17 cellular contexts compared by ENCODE assay signal in genomic region chr18:7846315-7846714, GRCh38.
"Had no signal": no experiment of that assay in that cellular context is flagged by ENCODE, and none has a peak within 500 bp of the region (broad histone marks: within the 10 kb centered on the region; RNA-seq: fewer than 3 reads in every experiment).

No MANE protein-coding gene starts in this region.

- H3K4me3 Mint-ChIP-seq: naive thymus-derived CD4-positive, alpha-beta T cell; nephron progenitor cell had no signal

- H3K27ac ChIP-seq: coronary artery, dorsolateral prefrontal cortex, gastrocnemius medialis, heart right ventricle, left lung, parathyroid adenoma, prostate gland, uterus had no signal

- H3K4me1 Mint-ChIP-seq: naive thymus-derived CD4-positive, alpha-beta T cell had no signal

- H3K4me3 ChIP-seq: coronary artery, dorsolateral prefrontal cortex, gastrocnemius medialis, heart right ventricle, left lung, lung, prostate gland, uterus had no signal

- H3K36me3 ChIP-seq: gastrocnemius medialis, left lung, prostate gland, uterus had no signal

- H3K9ac ChIP-seq: parathyroid adenoma had no signal

- H3K4me1 ChIP-seq: parathyroid adenoma, prostate gland, uterus had no signal

- DNase-seq: dorsolateral prefrontal cortex; effector CD8-positive, alpha-beta T cell; gastrocnemius medialis; heart right ventricle; hypothalamus; left lung; naive thymus-derived CD4-positive, alpha-beta T cell; nephron progenitor cell; retina; small intestine; stimulated activated CD4-positive, alpha-beta T cell treated with anti-CD3 and anti-CD28 coated beads, Interleukin-12 subunit alpha, Interleukin-12 subunit beta, amount 100 ng/mL, for 4 hours; stimulated activated naive CD4-positive, alpha-beta T cell; uterus had no signal

- H3K27ac Mint-ChIP-seq: naive thymus-derived CD4-positive, alpha-beta T cell; nephron progenitor cell had no signal

- H3K9me3 ChIP-seq: prostate gland, uterus had no signal

- H3K27me3 ChIP-seq: dorsolateral prefrontal cortex, gastrocnemius medialis, heart right ventricle, left lung, uterus had no signal

- H2AFZ ChIP-seq: parathyroid adenoma had no signal
